21 cellular contexts compared by ENCODE assay signal in the genomic region with DNA sequence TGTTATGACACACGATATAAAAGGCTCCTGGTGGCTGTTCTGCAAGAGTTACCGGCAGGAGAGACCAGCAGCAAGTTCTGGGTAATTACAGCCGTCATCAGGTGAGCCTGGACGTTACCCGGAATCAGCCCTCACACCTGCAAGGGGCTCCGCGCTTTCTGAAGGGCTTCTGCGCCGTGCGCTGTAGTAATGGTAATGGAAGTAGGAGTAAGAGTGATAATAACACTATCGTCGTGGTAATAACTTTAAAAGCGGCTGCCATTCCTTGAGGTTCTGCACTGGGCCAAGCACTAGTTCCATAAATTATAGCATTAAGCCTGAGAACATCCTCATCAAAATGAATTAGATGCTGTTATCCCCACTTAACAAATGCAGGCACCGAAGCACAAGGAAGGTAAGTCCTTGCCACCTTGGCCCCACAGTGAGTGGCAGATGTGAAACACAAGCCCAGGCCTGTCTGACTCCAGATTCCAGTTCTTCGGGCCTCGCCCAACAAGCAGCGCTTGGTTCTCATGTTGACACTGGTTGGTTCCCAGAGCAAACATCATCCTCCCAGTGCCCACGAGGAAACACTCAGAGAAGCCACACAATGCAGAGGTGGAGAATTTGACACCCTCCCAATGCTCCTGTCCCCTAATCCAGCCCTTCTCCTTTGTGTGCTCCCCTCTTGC.
DNase-seq lines count a peak whose midpoint lies in the region; ATAC-seq and TF ChIP-seq lines count a peak whose summit lies in the region.
"Had no signal": no experiment of that assay in that cellular context is flagged by ENCODE, and none has a peak within 500 bp of the region (broad histone marks: within the 10 kb centered on the region; RNA-seq: fewer than 3 reads in every experiment).

No MANE protein-coding gene starts in this region.

- H3K4me1 Mint-ChIP-seq in MCF 10A (ENCODE audit: insufficient read depth, unreplicated experiment), result peaks cover 20% of the 10 kb centered on the region

- no peaks in the 10 kb centered on the region for H3K36me3 ChIP-seq in breast epithelium

- peak; percentile 51 for ATAC-seq in foreskin keratinocyte
- ATAC-seq: body of pancreas, left cardiac atrium, SK-N-SH treated with all-trans-retinoic acid at 6 μM for 48 hours had no signal

- no peak overlapping the region for H3K27ac ChIP-seq in breast epithelium
- no peak overlapping the region for H3K27ac ChIP-seq in foreskin keratinocyte
- H3K27ac ChIP-seq: BLaER1 treated with 17β-estradiol and CSF1 and Interleukin-3, amounts not matched to agents 10 nM and 100 nM; body of pancreas had no signal

- no peak for TF ChIP-seq POLR2A in breast epithelium (IDR thresholded peaks at IDR 0.05)

- H3K9me3 ChIP-seq in breast epithelium, result no peaks in the 10 kb centered on the region
- H3K9me3 ChIP-seq: BLaER1 treated with 17β-estradiol and CSF1 and Interleukin-3, amounts not matched to agents 10 nM and 100 nM; body of pancreas had no signal

- BruUV-seq in MCF 10A (replicated peaks; lab: Mats Ljungman, UMichigan), result no TSS peak

- POLR2A ChIA-PET in MCF 10A (lab: Yijun Ruan, JAX), result no interaction called here

- H3K9me3 Mint-ChIP-seq in MCF 10A (ENCODE audit: unreplicated experiment), result no peaks in the 10 kb centered on the region
- H3K9me3 Mint-ChIP-seq: neural crest cell had no signal

- peaks cover 4% of the 10 kb centered on the region for H3K36me3 Mint-ChIP-seq in MCF 10A (ENCODE audit: insufficient read depth, unreplicated experiment)

- TF ChIP-seq CTCF in MCF 10A (IDR thresholded peaks at IDR 0.05; ENCODE audit: unreplicated experiment) (no peak), breast epithelium (IDR thresholded peaks at IDR 0.05) (no peak), foreskin keratinocyte (conservative IDR thresholded peaks at IDR 0.05) (no peak)

- no peak overlapping the region for H3K4me3 Mint-ChIP-seq in MCF 10A (ENCODE audit: unreplicated experiment)
- H3K4me3 Mint-ChIP-seq: activated naive CD8-positive, alpha-beta T cell; neural crest cell had no signal

- H3K27me3 Mint-ChIP-seq in MCF 10A (ENCODE audit: insufficient read depth, unreplicated experiment), result no peaks in the 10 kb centered on the region
- H3K27me3 Mint-ChIP-seq: activated naive CD8-positive, alpha-beta T cell had no signal

- H3K4me3 ChIP-seq in breast epithelium, result no peak overlapping the region
- H3K4me3 ChIP-seq: BLaER1 treated with 17β-estradiol and CSF1 and Interleukin-3, amounts not matched to agents 10 nM and 100 nM; body of pancreas had no signal

- H3K4me1 ChIP-seq in breast epithelium (no peaks in the 10 kb centered on the region), foreskin keratinocyte (peaks cover 21% of the 10 kb centered on the region)
- H3K4me1 ChIP-seq: body of pancreas had no signal

- H3K27ac Mint-ChIP-seq in MCF 10A (ENCODE audit: low read depth, unreplicated experiment), result no peak overlapping the region
- H3K27ac Mint-ChIP-seq: activated naive CD8-positive, alpha-beta T cell had no signal

- H3K27me3 ChIP-seq in breast epithelium (no peaks in the 10 kb centered on the region), foreskin keratinocyte (no peaks in the 10 kb centered on the region)
- H3K27me3 ChIP-seq: BLaER1 treated with 17β-estradiol and CSF1 and Interleukin-3, amounts not matched to agents 10 nM and 100 nM; body of pancreas had no signal

- DNase-seq in MCF 10A (ENCODE audit: unreplicated experiment) (peak; percentile 45), breast epithelium (ENCODE audit: low spot score in 2 of 2) (no peak), NCI-H345 (lab: John Stamatoyannopoulos, UW) (peak; percentile 64), foreskin keratinocyte (peak; percentile 67 to 78), ureter (ENCODE audit: low spot score) (peak; percentile 53), DMS53 treated with DMSO at 0.1 percent for 48 hours (lab: John Stamatoyannopoulos, UW; ENCODE audit: unreplicated experiment) (no peak), NOMO-1 (lab: John Stamatoyannopoulos, UW; ENCODE audit: unreplicated experiment in 2 of 2) (no peak), hepatic stellate cell (ENCODE audit: low spot score) (no peak)
- DNase-seq: activated CD4-positive, CD25-positive, alpha-beta regulatory T cell treated with anti-CD3 and anti-CD28 coated beads, Interleukin-2, amount 50 U/mL, for 72 hours; activated T-cell treated with anti-CD3 and anti-CD28 coated beads, Interleukin-2, amount 50 U/mL, for 48 hours; cortex of kidney; left cardiac atrium; stimulated activated CD4-positive, alpha-beta T cell treated with anti-CD3 and anti-CD28 coated beads, Interleukin-12 subunit alpha, Interleukin-12 subunit beta, amount 100 ng/mL, for 4 hours; stimulated activated CD8-positive, alpha-beta memory T cell treated with anti-CD3 and anti-CD28 coated beads, Interleukin-4, amount 100 ng/mL, for 48 hours; substantia nigra; T-helper 9 cell had no signal

- CTCF ChIA-PET in MCF 10A (lab: Yijun Ruan, JAX), result no interaction called here

- intact Hi-C loops in MCF 10A (cut with micrococcal nuclease) (no loop called here), breast epithelium (cut with DNase I; ENCODE audit: low total_unique reads) (no loop called here)

Comparison
In these comparisons a context has a peak if more than half of its experiments do, and no peak if none do; other contexts are left out.
1. DNase-seq: peak in MCF 10A (single experiment), NCI-H345 (single experiment), foreskin keratinocyte (2 of 2) and ureter (single experiment); none in breast epithelium (0 of 2), DMS53 treated with DMSO at 0.1 percent for 48 hours (single experiment), NOMO-1 (0 of 2) and hepatic stellate cell (single experiment).